28 cellular contexts compared by ENCODE assay signal in genomic region chr10:11541296-11541695, GRCh38.
"Had no signal": no experiment of that assay in that cellular context is flagged by ENCODE, and none has a peak within 500 bp of the region (broad histone marks: within the 10 kb centered on the region; RNA-seq: fewer than 3 reads in every experiment).

No MANE protein-coding gene starts in this region.

- ATAC-seq: activated CD8-positive, alpha-beta T cell treated with anti-CD3 and anti-CD28 coated beads for 36 hours; activated T-cell treated with anti-CD3 and anti-CD28 coated beads, Interleukin-2, amount 50 U/mL, for 4 hours; activated T-helper 17 cell treated with anti-CD3 and anti-CD28 coated beads, Interleukin-2, amount 50 U/mL, for 72 hours; esophagus mucosa; T-helper 17 cell had no signal

- H3K4me3 Mint-ChIP-seq: activated CD4-positive, alpha-beta T cell treated with anti-CD3 and anti-CD28 coated beads, Interleukin-2, amount 10 ng/mL, durations not matched to agents 7 days and 5 days; activated CD8-positive, alpha-beta T cell treated with anti-CD3 and anti-CD28 coated beads for 36 hours; activated naive CD8-positive, alpha-beta T cell; activated T-cell treated with anti-CD3 and anti-CD28 coated beads, Interleukin-2, amount 50 U/mL, for 4 hours; activated T-helper 17 cell treated with anti-CD3 and anti-CD28 coated beads, Interleukin-2, amount 50 U/mL, for 72 hours; central memory CD8-positive, alpha-beta T cell; dendritic cell treated with granulocyte-macrophage colony-stimulating factor and Interleukin-4, amounts not matched to agents 40 ng/mL and 50 ng/mL, for 4 days; endodermal cell; T-helper 17 cell; T-helper 2 cell treated with Interferon-gamma antibody and Interleukin-4, amounts not matched to agents 5 μg/mL and 100 μg/mL, for 36 hours had no signal

- H3K27ac Mint-ChIP-seq: activated CD4-positive, alpha-beta T cell treated with anti-CD3 and anti-CD28 coated beads, Interleukin-2, amount 10 ng/mL, durations not matched to agents 7 days and 5 days; activated CD8-positive, alpha-beta T cell treated with anti-CD3 and anti-CD28 coated beads for 36 hours; activated naive CD8-positive, alpha-beta T cell; activated T-helper 17 cell treated with anti-CD3 and anti-CD28 coated beads, Interleukin-2, amount 50 U/mL, for 72 hours; dendritic cell treated with granulocyte-macrophage colony-stimulating factor and Interleukin-4, amounts not matched to agents 40 ng/mL and 50 ng/mL, for 4 days; endodermal cell; T-helper 17 cell; T-helper 2 cell treated with Interferon-gamma antibody and Interleukin-4, amounts not matched to agents 5 μg/mL and 100 μg/mL, for 36 hours had no signal

- H3K36me3 Mint-ChIP-seq: activated naive CD8-positive, alpha-beta T cell had no signal

- H3K4me1 Mint-ChIP-seq: central memory CD8-positive, alpha-beta T cell had no signal

- H3K9me3 Mint-ChIP-seq: activated CD4-positive, alpha-beta T cell treated with anti-CD3 and anti-CD28 coated beads, Interleukin-2, amount 10 ng/mL, durations not matched to agents 7 days and 5 days; activated CD8-positive, alpha-beta T cell treated with anti-CD3 and anti-CD28 coated beads for 36 hours; activated T-cell treated with anti-CD3 and anti-CD28 coated beads, Interleukin-2, amount 50 U/mL, for 4 hours; activated T-helper 17 cell treated with anti-CD3 and anti-CD28 coated beads, Interleukin-2, amount 50 U/mL, for 72 hours; central memory CD8-positive, alpha-beta T cell; dendritic cell treated with granulocyte-macrophage colony-stimulating factor and Interleukin-4, amounts not matched to agents 40 ng/mL and 50 ng/mL, for 4 days; T-helper 2 cell treated with Interferon-gamma antibody and Interleukin-4, amounts not matched to agents 5 μg/mL and 100 μg/mL, for 36 hours had no signal

- DNase-seq: activated CD4-positive, alpha-beta T cell treated with anti-CD3 and anti-CD28 coated beads for 1 hour; activated CD4-positive, alpha-beta T cell treated with anti-CD3 and anti-CD28 coated beads for 4 hours; activated CD4-positive, alpha-beta T cell treated with anti-CD3 and anti-CD28 coated beads, Interleukin-2, amount 10 ng/mL, durations not matched to agents 7 days and 5 days; activated CD4-positive, alpha-beta T cell treated with anti-CD3 and anti-CD28 coated beads, Interleukin-2, amount 50 U/mL, for 4 hours; activated CD8-positive, alpha-beta memory T cell treated with anti-CD3 and anti-CD28 coated beads for 24 hours; activated CD8-positive, alpha-beta T cell treated with anti-CD3 and anti-CD28 coated beads for 36 hours; activated effector memory CD4-positive, alpha-beta T cell treated with Interleukin-2 at 50 U/mL for 16 hours; activated gamma-delta T cell treated with Interleukin-2 at 50 U/mL for 16 hours; activated naive CD4-positive, alpha-beta T cell treated with anti-CD3 and anti-CD28 coated beads, Interleukin-2, amount 50 U/mL, for 16 hours; activated naive CD4-positive, alpha-beta T cell treated with Interleukin-2 at 50 U/mL for 16 hours; activated T-cell treated with anti-CD3 and anti-CD28 coated beads, Interleukin-2, amount 50 U/mL, for 4 hours; amniotic stem cell; anterior cingulate cortex; brain microvascular endothelial cell; dorsolateral prefrontal cortex; effector memory CD4-positive, alpha-beta T cell; endodermal cell; foreskin fibroblast; head of caudate nucleus; T-helper 17 cell; T1000; WERI-Rb-1 had no signal

- H3K27me3 Mint-ChIP-seq: activated CD8-positive, alpha-beta T cell treated with anti-CD3 and anti-CD28 coated beads for 36 hours; activated naive CD8-positive, alpha-beta T cell; dendritic cell treated with granulocyte-macrophage colony-stimulating factor and Interleukin-4, amounts not matched to agents 40 ng/mL and 50 ng/mL, for 4 days had no signal
